Comparison of ENCODE assay signal across 8 cellular contexts in genomic region chr14:105419305-105420091, GRCh38. TPM values are rescaled to one million over a fixed set of nuclear protein-coding genes. Genes with fewer than 3 reads are reported as not detected.
DNase-seq lines count a peak whose midpoint lies in the region; ATAC-seq and TF ChIP-seq lines count a peak whose summit lies in the region.

TSS of gene MTA1 (plus strand) at chr14:105419827. CDS start at chr14:105420036, 209 bp downstream.

- H3K4me1 ChIP-seq in A673 (ENCODE audit: insufficient read depth, low read length, poor library complexity, severe bottlenecking) (peaks cover 28% of the 10 kb centered on the region), colonic mucosa (peaks cover 16% of the 10 kb centered on the region), liver (ENCODE audit: control insufficient read depth in 4 of 4, insufficient read depth in 4 of 4, low read length in 3 of 4) (peaks cover 19 to 40% (median 28%) of the 10 kb centered on the region in 4 donors)

- no peaks in the 10 kb centered on the region for H3K9me3 ChIP-seq in A673 (ENCODE audit: low read depth, low read length, poor library complexity, severe bottlenecking)
- H3K9me3 ChIP-seq in colonic mucosa = no peaks in the 10 kb centered on the region
- no peaks in the 10 kb centered on the region for H3K9me3 ChIP-seq in liver (ENCODE audit: control insufficient read depth in 4 of 4, low read length in 3 of 4)

- TF ChIP-seq CTCF in A673 (conservative IDR thresholded peaks at IDR 0.05; ENCODE audit: low read depth, low read length) (no peak), WI38 (IDR thresholded peaks at IDR 0.05; ENCODE audit: low read depth, low read length) (no peak), colonic mucosa (IDR thresholded peaks at IDR 0.05) (no peak), liver (IDR thresholded peaks at IDR 0.05; ENCODE audit: low read depth, low read length, missing input control) (no peak)

- POLR2A ChIA-PET in A673 (lab: Charles Lee; ENCODE audit: low non-redundant PET) = no interaction called here

- BruUV-seq in A673 (replicated peaks; lab: Mats Ljungman, UMichigan) = no TSS peak

- WGBS in liver = 2% methylated on average over 92 of the region's 93 CpGs

- no peak for TF ChIP-seq RAD21 in liver (IDR thresholded peaks at IDR 0.05)

- H3K4me3 ChIP-seq in A673 (ENCODE audit: low read depth, low read length, poor library complexity, severe bottlenecking) (peak within 1 kb of the TSS; percentile 97), WI38 (ENCODE audit: low read depth, low read length) (peak within 1 kb of the TSS; percentile 78), colonic mucosa (peak within 1 kb of the TSS; percentile 71), liver (ENCODE audit: low read depth in 1 of 3, low read length in 3 of 3) (peak within 1 kb of the TSS; percentile 53 to 95 (median 83))

- peaks cover 6% of the 10 kb centered on the region for H3K36me3 ChIP-seq in A673 (ENCODE audit: insufficient read depth, low read length, poor library complexity, severe bottlenecking)
- H3K36me3 ChIP-seq in colonic mucosa = no peaks in the 10 kb centered on the region
- H3K36me3 ChIP-seq in liver (ENCODE audit: control insufficient read depth in 4 of 4, insufficient read depth in 3 of 4, low read depth in 1 of 4, low read length in 3 of 4) = no peaks in the 10 kb centered on the region

- H3K27ac ChIP-seq in A673 (ENCODE audit: low read depth, low read length, poor library complexity, severe bottlenecking) (peak within 1 kb of the TSS; percentile 91), colonic mucosa (peak within 1 kb of the TSS; percentile 27), liver (ENCODE audit: low read depth in 1 of 2, low read length in 2 of 2) (peak within 1 kb of the TSS; percentile 59 to 70)

- CTCF ChIA-PET in A673 (lab: Charles Lee) = no interaction called here

- H3K27me3 ChIP-seq in A673 (replicated peaks; ENCODE audit: insufficient read depth, low read depth, low read length, poor library complexity) (no peaks in the 10 kb centered on the region), colonic mucosa (no peaks in the 10 kb centered on the region), liver (ENCODE audit: control insufficient read depth in 4 of 4, insufficient read depth in 4 of 4, low read length in 3 of 4) (no peaks in the 10 kb centered on the region)

- peak within 1 kb of the TSS; percentile 79 for H3K9ac ChIP-seq in colonic mucosa (ENCODE audit: low read depth in 2 of 2, low read length in 2 of 2)
- peak within 1 kb of the TSS; percentile 28 to 68 for H3K9ac ChIP-seq in liver (ENCODE audit: low read depth in 1 of 2, low read length in 2 of 2)

- ATAC-seq in GM18502 (IDR thresholded peaks at IDR 0.05; ENCODE audit: poor library complexity, unreplicated experiment) (peak; percentile 65), HG03469 (IDR thresholded peaks at IDR 0.05; ENCODE audit: unreplicated experiment) (no peak)

- peak; percentile 74 for DNase-seq in A673 (ENCODE audit: low spot score)
- peak; percentile 24 to 29 for DNase-seq in Kasumi-1 (lab: John Stamatoyannopoulos, UW)
- DNase-seq in colonic mucosa = peak; percentile 65
- DNase-seq in stimulated activated CD8-positive, alpha-beta memory T cell treated with anti-CD3 and anti-CD28 coated beads, Interleukin-12 subunit alpha, Interleukin-12 subunit beta, amount 100 ng/mL, for 4 hours (ENCODE audit: low read depth) = peak; percentile 30

- intact Hi-C loops in A673 (cut with micrococcal nuclease; ENCODE audit: unreplicated experiment) (no loop called here), colonic mucosa (cut with DNase I) (no loop called here)

TF ChIP-seq in liver, 16 proteins besides CTCF, POLR2A, EP300 and RAD21:
- peak; percentile 33 to 43 for TF ChIP-seq HNF4A (conservative IDR thresholded peaks at IDR 0.05)
- no peak for TF ChIP-seq FOXA2 (IDR thresholded peaks at IDR 0.05)

RNA-seq across cellular contexts. Expression of gene MTA1, which starts in this region (rescaled TPM):
- total RNA-seq in A673 (2021) (238 and 250 TPM in 2 replicates), colonic mucosa (10 to 100 TPM; 47.0 to 90.2 TPM), liver (10 to 100 TPM; 27.9 to 28.1 TPM)
- 10 to 100 TPM in 1 of 2 donors, 1 to 10 TPM in 1; 3.7 to 14.0 TPM for polyA plus RNA-seq in liver

Comparison
In these comparisons a context has a peak if more than half of its experiments do, and no peak if none do; other contexts are left out.
1. H3K27ac ChIP-seq: peak in every context shown above with its lines; median percentile 91 in A673; 64 in liver; 27 in colonic mucosa.